Comparison of ENCODE assay signal across 18 cellular contexts in the genomic region with DNA sequence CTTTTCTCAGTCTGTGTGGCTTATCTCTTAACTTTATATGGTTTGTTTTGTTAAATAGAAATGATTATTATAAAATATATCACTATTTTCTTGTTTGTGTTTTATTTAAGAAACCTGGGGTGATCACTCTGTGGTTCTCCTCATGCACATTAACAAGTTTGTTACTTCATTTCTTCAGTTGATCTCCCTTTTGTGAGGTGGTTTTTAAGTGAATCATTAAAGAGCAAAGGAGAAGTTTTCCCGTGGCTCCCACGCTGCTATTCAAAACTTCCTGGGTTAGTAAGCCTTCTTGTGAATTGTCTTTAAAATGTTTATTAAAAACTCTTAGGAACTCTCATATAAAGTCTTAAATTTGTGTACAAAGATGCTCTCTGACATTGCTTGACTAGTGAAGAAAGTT. TPM values are rescaled to one million over a fixed set of nuclear protein-coding genes. Genes with fewer than 3 reads are reported as not detected.
A peak's percentile ranks its signal among the peaks of the same experiment; 100 is the strongest.
DNase-seq lines count a peak whose midpoint lies in the region; ATAC-seq and TF ChIP-seq lines count a peak whose summit lies in the region.
"Had no signal": no experiment of that assay in that cellular context is flagged by ENCODE, and none has a peak within 500 bp of the region (broad histone marks: within the 10 kb centered on the region; RNA-seq: fewer than 3 reads in every experiment).

No MANE protein-coding gene starts in this region.

- H3K4me1 Mint-ChIP-seq in T-helper 17 cell (peaks cover 31% of the 10 kb centered on the region), neural progenitor cell (no peaks in the 10 kb centered on the region), endothelial cell (ENCODE audit: unreplicated experiment) (peaks cover 2% of the 10 kb centered on the region)

- H3K27ac Mint-ChIP-seq in T-helper 17 cell = peak overlapping the region; percentile 54
- H3K27ac Mint-ChIP-seq in neural progenitor cell = no peak overlapping the region
- no peak overlapping the region for H3K27ac Mint-ChIP-seq in endothelial cell (ENCODE audit: unreplicated experiment)

- H3K4me3 ChIP-seq in neural progenitor cell = no peak overlapping the region
- H3K4me3 ChIP-seq: PC-9 had no signal

- H3K4me3 Mint-ChIP-seq in T-helper 17 cell (no peak overlapping the region), neural progenitor cell (no peak overlapping the region), endothelial cell (ENCODE audit: unreplicated experiment) (no peak overlapping the region)

- H3K4me2 ChIP-seq in neural progenitor cell = no peak overlapping the region
- H3K4me2 ChIP-seq: PC-9 had no signal

- DNase-seq in T-helper 17 cell = no peak
- DNase-seq in fibroblast of peridontal ligament (ENCODE audit: extremely low read depth) = peak; percentile 14
- DNase-seq in neural progenitor cell (ENCODE audit: low spot score) = no peak
- DNase-seq in inferior parietal cortex (ENCODE audit: extremely low spot score) = no peak
- no peak for DNase-seq in endothelial cell (ENCODE audit: low spot score)
- DNase-seq in NK-92 treated with Interleukin-12 subunit alpha and Interleukin-12 subunit beta, amount 100 ng/mL, for 24 hours (lab: John Stamatoyannopoulos, UW) = no peak
- no peak for DNase-seq in NCI-H2171 treated with DMSO at 0.1 percent for 48 hours (lab: John Stamatoyannopoulos, UW)
- DNase-seq: ACHN, AML-193, COR-L47, EL, KG1, NCI-H1417 treated with DMSO at 0.1 percent for 48 hours, NCI-H187 treated with DMSO at 0.1 percent for 48 hours, NCI-H345, NCI-H526, PC-9 had no signal

- H3K36me3 Mint-ChIP-seq in T-helper 17 cell (ENCODE audit: low read depth) (no peaks in the 10 kb centered on the region), neural progenitor cell (peaks cover 27% of the 10 kb centered on the region), endothelial cell (ENCODE audit: low read depth, unreplicated experiment) (no peaks in the 10 kb centered on the region)

- H3F3A ChIP-seq in neural progenitor cell (ENCODE audit: low read depth) = no peaks in the 10 kb centered on the region

- H3K9me3 ChIP-seq in T-helper 17 cell (ENCODE audit: control insufficient read depth, low read length, poor library complexity, severe bottlenecking) = no peaks in the 10 kb centered on the region
- H3K9me3 ChIP-seq in neural progenitor cell (ENCODE audit: low read depth) = no peaks in the 10 kb centered on the region

- no peaks in the 10 kb centered on the region for H3K27me3 ChIP-seq in neural progenitor cell

- TF ChIP-seq CTCF in neural progenitor cell (IDR thresholded peaks at IDR 0.05) (no peak), endothelial cell (IDR thresholded peaks at IDR 0.05; ENCODE audit: unreplicated experiment) (no peak)

- H4K20me1 ChIP-seq in neural progenitor cell (ENCODE audit: low read depth) = peaks cover 21% of the 10 kb centered on the region

- H3K36me3 ChIP-seq in neural progenitor cell = no peaks in the 10 kb centered on the region

- H3K27me3 Mint-ChIP-seq in T-helper 17 cell (no peaks in the 10 kb centered on the region), neural progenitor cell (ENCODE audit: insufficient read depth, low read depth) (no peaks in the 10 kb centered on the region), endothelial cell (ENCODE audit: unreplicated experiment) (no peaks in the 10 kb centered on the region)

- H3K27ac ChIP-seq in neural progenitor cell = peak overlapping the region; percentile 34
- H3K27ac ChIP-seq: C4-2B, PC-9 had no signal

- H3K4me1 ChIP-seq in neural progenitor cell = no peaks in the 10 kb centered on the region

- H3K79me2 ChIP-seq in neural progenitor cell (ENCODE audit: low read depth) = peaks cover 100% of the 10 kb centered on the region

- H2AFZ ChIP-seq in neural progenitor cell (replicated peaks) = no peak overlapping the region
- H2AFZ ChIP-seq: PC-9 had no signal

- no peak overlapping the region for H3K9ac ChIP-seq in neural progenitor cell

- H3K9me3 Mint-ChIP-seq in neural progenitor cell (peaks cover 9% of the 10 kb centered on the region), endothelial cell (ENCODE audit: unreplicated experiment) (no peaks in the 10 kb centered on the region)

- no peak for ATAC-seq in T-helper 17 cell

RNA-seq across cellular contexts. Expression of a gene that starts 11.8 kb away (rescaled TPM):
- total RNA-seq in T-helper 17 cell = 10 to 100 TPM; 17.1 to 23.5 TPM
- 29.6 and 33.6 TPM in 2 replicates for total RNA-seq in neural progenitor cell (ENCODE audit: low replicate concordance)
- 41.8 TPM for total RNA-seq in endothelial cell (ENCODE audit: unreplicated experiment)
